ENCODE assay signal across 8 cellular contexts in the genomic region with DNA sequence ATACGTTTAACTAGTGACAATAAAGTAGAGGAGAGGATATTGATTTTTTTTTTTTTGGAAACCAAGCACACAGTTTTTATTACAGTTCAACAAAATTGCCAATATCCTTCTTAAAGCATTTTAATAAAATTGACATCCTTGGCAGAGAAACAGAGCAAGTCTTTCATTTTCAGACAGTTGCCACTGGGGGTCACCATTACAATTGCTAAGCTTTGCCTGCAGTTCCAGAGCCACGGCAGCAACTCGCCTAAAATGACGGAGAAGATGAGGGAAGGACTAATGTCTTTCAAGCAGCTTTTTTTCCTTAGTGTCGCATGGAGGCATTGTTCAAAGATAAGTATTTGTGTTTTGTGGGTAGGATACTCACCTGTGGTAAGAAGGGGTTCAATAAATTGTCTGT.
DNase-seq lines count a peak whose midpoint lies in the region; ATAC-seq and TF ChIP-seq lines count a peak whose summit lies in the region.

No MANE protein-coding gene starts in this region.

- no peak overlapping the region for H3K9ac ChIP-seq in mesendoderm (ENCODE audit: low read length)

- no peak overlapping the region for H2BK120ac ChIP-seq in mesendoderm (ENCODE audit: low read depth, low read length)

- ATAC-seq in activated T-cell treated with anti-CD3 and anti-CD28 coated beads, Interleukin-2, amount 50 U/mL, for 4 hours: no peak
- ATAC-seq in HG03442 (IDR thresholded peaks at IDR 0.05; ENCODE audit: unreplicated experiment) (no peak), GM21619 (IDR thresholded peaks at IDR 0.05; ENCODE audit: unreplicated experiment) (no peak)

- no peak overlapping the region for H3K4me2 ChIP-seq in mesendoderm (ENCODE audit: low read length)

- no peak overlapping the region for H3K4ac ChIP-seq in mesendoderm (ENCODE audit: low read depth, low read length)

- WGBS in mesendoderm (ENCODE audit: extremely low coverage, insufficient coverage, low lambda C conversion rate): no CpG with 5 or more reads among the region's 5 CpGs

- no peaks in the 10 kb centered on the region for H3K79me2 ChIP-seq in mesendoderm (ENCODE audit: control insufficient read depth, insufficient read depth, low read length)

- no peaks in the 10 kb centered on the region for H3K79me1 ChIP-seq in mesendoderm (ENCODE audit: low read length)

- no peak overlapping the region for H3K4me3 Mint-ChIP-seq in activated T-cell treated with anti-CD3 and anti-CD28 coated beads, Interleukin-2, amount 50 U/mL, for 4 hours
- no peak overlapping the region for H3K4me3 Mint-ChIP-seq in activated CD4-positive, alpha-beta T cell treated with anti-CD3 and anti-CD28 coated beads, Interleukin-2, amount 10 ng/mL, durations not matched to agents 24 days and 14 days

- H3K4me1 ChIP-seq in mesendoderm (ENCODE audit: control insufficient read depth, low read depth, low read length): no peaks in the 10 kb centered on the region

- peak; percentile 15; the same call in 1 of the 3 replicates for TF ChIP-seq CTCF in GM12872 (IDR thresholded peaks at IDR 0.05; ENCODE audit: insufficient read depth, low read depth, low read length)

- no peak overlapping the region for H4K5ac ChIP-seq in mesendoderm (ENCODE audit: low read length)

- no peaks in the 10 kb centered on the region for H3K27me3 Mint-ChIP-seq in activated T-cell treated with anti-CD3 and anti-CD28 coated beads, Interleukin-2, amount 50 U/mL, for 4 hours (ENCODE audit: low read depth)
- H3K27me3 Mint-ChIP-seq in activated CD4-positive, alpha-beta T cell treated with anti-CD3 and anti-CD28 coated beads, Interleukin-2, amount 10 ng/mL, durations not matched to agents 24 days and 14 days: no peaks in the 10 kb centered on the region

- no peak overlapping the region for H2BK15ac ChIP-seq in mesendoderm (replicated peaks; ENCODE audit: low read depth)

- H3K23ac ChIP-seq in mesendoderm (ENCODE audit: low read length): no peak overlapping the region

- no peak overlapping the region for H3K56ac ChIP-seq in mesendoderm (ENCODE audit: low read length)

- no peak overlapping the region for H3K27ac Mint-ChIP-seq in activated CD4-positive, alpha-beta T cell treated with anti-CD3 and anti-CD28 coated beads, Interleukin-2, amount 10 ng/mL, durations not matched to agents 24 days and 14 days

- intact Hi-C loops in activated CD4-positive, alpha-beta T cell treated with anti-CD3 and anti-CD28 coated beads, Interleukin-2, amount 10 ng/mL, durations not matched to agents 24 days and 14 days (cut with micrococcal nuclease): no loop called here

- no peaks in the 10 kb centered on the region for H3K36me3 ChIP-seq in mesendoderm (ENCODE audit: control insufficient read depth, insufficient read depth, low read length)

- no peak overlapping the region for H3K4me3 ChIP-seq in mesendoderm (ENCODE audit: low read length)

- no peaks in the 10 kb centered on the region for H3K36me3 Mint-ChIP-seq in activated T-cell treated with anti-CD3 and anti-CD28 coated beads, Interleukin-2, amount 50 U/mL, for 4 hours (ENCODE audit: insufficient read depth)
- no peaks in the 10 kb centered on the region for H3K36me3 Mint-ChIP-seq in activated CD4-positive, alpha-beta T cell treated with anti-CD3 and anti-CD28 coated beads, Interleukin-2, amount 10 ng/mL, durations not matched to agents 24 days and 14 days (ENCODE audit: low read depth)

- H4K8ac ChIP-seq in mesendoderm (ENCODE audit: low read depth, low read length): no peak overlapping the region

- no peak overlapping the region for H3K27ac ChIP-seq in mesendoderm (ENCODE audit: low read depth, low read length)

- no peak overlapping the region for H2BK5ac ChIP-seq in mesendoderm (ENCODE audit: low read length)

- H2AK5ac ChIP-seq in mesendoderm (ENCODE audit: low read length): no peak overlapping the region

- no peaks in the 10 kb centered on the region for H3K9me3 Mint-ChIP-seq in activated T-cell treated with anti-CD3 and anti-CD28 coated beads, Interleukin-2, amount 50 U/mL, for 4 hours
- H3K9me3 Mint-ChIP-seq in activated CD4-positive, alpha-beta T cell treated with anti-CD3 and anti-CD28 coated beads, Interleukin-2, amount 10 ng/mL, durations not matched to agents 24 days and 14 days: no peaks in the 10 kb centered on the region

- no peaks in the 10 kb centered on the region for H3K4me1 Mint-ChIP-seq in activated T-cell treated with anti-CD3 and anti-CD28 coated beads, Interleukin-2, amount 50 U/mL, for 4 hours (ENCODE audit: low read depth)
- no peaks in the 10 kb centered on the region for H3K4me1 Mint-ChIP-seq in activated CD4-positive, alpha-beta T cell treated with anti-CD3 and anti-CD28 coated beads, Interleukin-2, amount 10 ng/mL, durations not matched to agents 24 days and 14 days

- H3K18ac ChIP-seq in mesendoderm (ENCODE audit: low read length): no peak overlapping the region

- H3K27me3 ChIP-seq in mesendoderm (ENCODE audit: insufficient read depth, low read length, poor library complexity): no peaks in the 10 kb centered on the region

- DNase-seq in NCI-H1417 (lab: John Stamatoyannopoulos, UW) (peak in 2 of 3 experiments; percentile 52 to 78), astrocyte of the hippocampus (ENCODE audit: low read depth, low spot score) (peak; percentile 55), mesendoderm (peak; percentile 57)
- no peak for DNase-seq in activated T-cell treated with anti-CD3 and anti-CD28 coated beads, Interleukin-2, amount 50 U/mL, for 4 hours
- DNase-seq in activated CD4-positive, alpha-beta T cell treated with anti-CD3 and anti-CD28 coated beads, Interleukin-2, amount 10 ng/mL, durations not matched to agents 24 days and 14 days: no peak

Comparison
In these comparisons a context has a peak if more than half of its experiments do, and no peak if none do; other contexts are left out.
1. DNase-seq: peak in NCI-H1417 (2 of 3), astrocyte of the hippocampus (single experiment) and mesendoderm (single experiment); none in activated T-cell treated with anti-CD3 and anti-CD28 coated beads, Interleukin-2, amount 50 U/mL, for 4 hours (single experiment) and activated CD4-positive, alpha-beta T cell treated with anti-CD3 and anti-CD28 coated beads, Interleukin-2, amount 10 ng/mL, durations not matched to agents 24 days and 14 days (single experiment).